19 cellular contexts compared by ENCODE assay signal in genomic region chr2:26809876-26810577, GRCh38. TPM values are rescaled to one million over a fixed set of nuclear protein-coding genes. Genes with fewer than 3 reads are reported as not detected.
DNase-seq lines count a peak whose midpoint lies in the region; ATAC-seq, FAIRE-seq and TF ChIP-seq lines count a peak whose summit lies in the region.
"Had no signal": no experiment of that assay in that cellular context is flagged by ENCODE, and none has a peak within 500 bp of the region (broad histone marks: within the 10 kb centered on the region; RNA-seq: fewer than 3 reads in every experiment).

No MANE protein-coding gene starts in this region.

- TF ChIP-seq CTCF in right lobe of liver (IDR thresholded peaks at IDR 0.05) (no peak), HepG2 (CRISPR knock-in tag; IDR thresholded peaks at IDR 0.05) (no peak), upper lobe of right lung (IDR thresholded peaks at IDR 0.05) (no peak)

- CTCF ChIA-PET in HepG2 (lab: Yijun Ruan, JAX; ENCODE audit: low intra/inter-chr PET ratio, low total read pairs): no interaction called here

- TF ChIP-seq EP300 in HepG2 (IDR thresholded peaks at IDR 0.05; ENCODE audit: low read depth in 2 of 2, low read length in 2 of 2) (no peak), HepG2 (CRISPR knock-in tag; IDR thresholded peaks at IDR 0.05; ENCODE audit: borderline replicate concordance) (no peak)

- H3K27ac ChIP-seq in right lobe of liver (no peak overlapping the region), HepG2 (ENCODE audit: extremely low read length, insufficient read depth, low read length) (no peak overlapping the region), upper lobe of right lung (no peak overlapping the region)
- H3K27ac ChIP-seq: cardiac muscle cell, pancreas, spleen, vagina had no signal

- no peak for DNase-seq in right lobe of liver
- DNase-seq in HepG2 (ENCODE audit: low spot score): no peak
- DNase-seq in OCI-M1 (lab: John Stamatoyannopoulos, UW): peak; percentile 73
- peak; percentile 47 for DNase-seq in globus pallidus (ENCODE audit: low spot score)
- no peak for DNase-seq in upper lobe of right lung
- DNase-seq in retina: no peak
- DNase-seq in DMS153 treated with DMSO at 0.1 percent for 48 hours (lab: John Stamatoyannopoulos, UW; ENCODE audit: unreplicated experiment): no peak
- DNase-seq in NCI-H1105 (lab: John Stamatoyannopoulos, UW): no peak
- DNase-seq: activated T-cell treated with anti-CD3 and anti-CD28 coated beads, Interleukin-2, amount 50 U/mL, for 24 hours; effector memory CD4-positive, alpha-beta T cell; left colon; NCI-H187 treated with DMSO at 0.1 percent for 48 hours; NCI-H524; pancreas; spleen; T-helper 1 cell had no signal

- no peak overlapping the region for H2AFZ ChIP-seq in HepG2 (ENCODE audit: low read length)

- POLR2A ChIA-PET in HepG2 (lab: Yijun Ruan, JAX): no interaction called here

- H3K4me3 ChIP-seq in right lobe of liver (no peak overlapping the region), HepG2 (replicated peaks in 1 of 3; ENCODE audit: insufficient read depth in 1 of 3, low read depth in 2 of 3, low read length in 3 of 3) (no peak overlapping the region), upper lobe of right lung (no peak overlapping the region)
- H3K4me3 ChIP-seq: cardiac muscle cell, pancreas, spleen, vagina had no signal

- peak; percentile 29 to 71 (median 54) for ATAC-seq in right lobe of liver
- no peak for ATAC-seq in HepG2
- peak; percentile 75 for ATAC-seq in upper lobe of right lung
- ATAC-seq: left colon had no signal

- no peaks in the 10 kb centered on the region for H4K20me1 ChIP-seq in HepG2 (ENCODE audit: insufficient read depth, low read length)

- no TSS peak for BruUV-seq in HepG2 (replicated peaks; lab: Mats Ljungman, UMichigan)

- H3K9ac ChIP-seq in HepG2 (ENCODE audit: insufficient read depth, low read depth, low read length): no peak overlapping the region

- H3K27me3 ChIP-seq in right lobe of liver (no peaks in the 10 kb centered on the region), HepG2 (ENCODE audit: control insufficient read depth in 1 of 2, insufficient read depth in 2 of 2, low read length in 2 of 2) (peaks cover 6 to 35% of the 10 kb centered on the region in 2 experiments; a peak in 3 of 5 replicates), upper lobe of right lung (no peaks in the 10 kb centered on the region)
- H3K27me3 ChIP-seq: cardiac muscle cell, pancreas, vagina had no signal

- H3K4me2 ChIP-seq in HepG2 (ENCODE audit: low read depth, low read length): no peak overlapping the region

- TF ChIP-seq POLR2A in right lobe of liver (IDR thresholded peaks at IDR 0.05) (no peak), HepG2 (IDR thresholded peaks at IDR 0.05; ENCODE audit: insufficient read depth in 1 of 2, low read depth in 2 of 2, low read length in 2 of 2) (no peak)

- H3K79me2 ChIP-seq in HepG2 (ENCODE audit: insufficient read depth, low read length): no peaks in the 10 kb centered on the region

- H3K9me3 ChIP-seq in right lobe of liver: no peaks in the 10 kb centered on the region
- H3K9me3 ChIP-seq in HepG2 (ENCODE audit: low read length): no peaks in the 10 kb centered on the region
- no peaks in the 10 kb centered on the region for H3K9me3 ChIP-seq in upper lobe of right lung
- H3K9me3 ChIP-seq: pancreas, spleen, vagina had no signal

- 27% methylated on average over 5 of the region's 6 CpGs for WGBS in right lobe of liver (ENCODE audit: insufficient coverage, low coverage, low lambda C conversion rate, missing lambda C conversion rate)
- 33% methylated on average over 6 of the region's 6 CpGs for WGBS in HepG2 (ENCODE audit: low lambda C conversion rate)

- intact Hi-C loops in right lobe of liver (cut with DNase I): no loop called here
- intact Hi-C loops in HepG2 (cut with micrococcal nuclease; ENCODE audit: unreplicated experiment): no loop called here
- intact Hi-C loops in upper lobe of right lung (cut with DNase I): no loop called here

- in situ Hi-C loops in HepG2 (cut with HindIII; ENCODE audit: extremely low pct_ligation_motif_present, low pct_unique_long_range_greater_than_20kb): no loop called here

- H3K4me1 ChIP-seq in right lobe of liver (no peaks in the 10 kb centered on the region), HepG2 (ENCODE audit: insufficient read depth, low read length) (no peaks in the 10 kb centered on the region), upper lobe of right lung (no peaks in the 10 kb centered on the region)
- H3K4me1 ChIP-seq: pancreas, vagina had no signal

- no peak for FAIRE-seq in HepG2 (lab: Jason Lieb, UNC)
- FAIRE-seq: GM18507, pancreas had no signal

- H3K36me3 ChIP-seq in right lobe of liver (no peaks in the 10 kb centered on the region), HepG2 (replicated peaks in 1 of 2; ENCODE audit: control insufficient read depth in 1 of 2, insufficient read depth in 2 of 2, low read length in 2 of 2) (no peaks in the 10 kb centered on the region), upper lobe of right lung (no peaks in the 10 kb centered on the region)
- H3K36me3 ChIP-seq: cardiac muscle cell, pancreas, spleen, vagina had no signal

- TF ChIP-seq RAD21 in HepG2 (CRISPR knock-in tag; IDR thresholded peaks at IDR 0.05): no peak

RNA-seq across cellular contexts. Expression of gene CENPA, which starts 24.2 kb away (rescaled TPM):
- 1 to 10 TPM in 1 of 6 experiments, under 1 TPM in 4, not detected in 1; 0.18 to 1.3 (median 0.56) TPM for total RNA-seq in right lobe of liver
- total RNA-seq in HepG2 (2016; rRNA removed; fragmentation: Illumina TruSeq; extraction: Trizol): 38.5 and 45.8 TPM in 2 replicates
- total RNA-seq in HepG2 (2016; cell fraction: cytosol; rRNA removed; fragmentation: Illumina TruSeq; extraction: Trizol; ENCODE audit: low read depth): 27.1 and 37.2 TPM in 2 replicates
- 39.2 and 39.7 TPM in 2 replicates for total RNA-seq in HepG2 (2016; cell fraction: insoluble cytoplasmic fraction; rRNA removed; fragmentation: Illumina TruSeq; extraction: Trizol)
- total RNA-seq in HepG2 (2016; cell fraction: membrane; rRNA removed; fragmentation: Illumina TruSeq; extraction: Trizol): 50.6 and 55.2 TPM in 2 replicates
- 16.6 and 16.9 TPM in 2 replicates for total RNA-seq in HepG2 (2016; cell fraction: nucleus; rRNA removed; fragmentation: Illumina TruSeq; extraction: Trizol)
- 19.6 and 28.5 TPM in 2 replicates for polyA plus RNA-seq in HepG2 (2011; rRNA removed)
- 18.7 and 25.1 TPM in 2 replicates for polyA plus RNA-seq in HepG2 (2011; cell fraction: cytosol; rRNA removed)
- polyA plus RNA-seq in HepG2 (2011; cell fraction: nucleus; rRNA removed): 8.8 and 11.8 TPM in 2 replicates
- polyA plus RNA-seq in HepG2 (2012): 10.6 and 18.8 TPM in 2 replicates
- 28.0 and 40.7 TPM in 2 replicates for polyA plus RNA-seq in HepG2 (2016; cell fraction: cytosol; fragmentation: Illumina TruSeq; extraction: Trizol; ENCODE audit: low read depth)
- 52.5 and 56.7 TPM in 2 replicates for polyA plus RNA-seq in HepG2 (2016; cell fraction: insoluble cytoplasmic fraction; fragmentation: Illumina TruSeq; extraction: Trizol; ENCODE audit: low read depth)
- polyA plus RNA-seq in HepG2 (2016; cell fraction: membrane; fragmentation: Illumina TruSeq; extraction: Trizol; ENCODE audit: low read depth): 39.4 and 51.0 TPM in 2 replicates
- polyA plus RNA-seq in HepG2 (2016; cell fraction: nucleus; fragmentation: Illumina TruSeq; extraction: Trizol; ENCODE audit: insufficient read depth, low read depth): 36.5 and 39.2 TPM in 2 replicates
- polyA minus RNA-seq in HepG2 (2011; rRNA and poly(A)+ RNA removed; ENCODE audit: low replicate concordance): 18.6 and 61.4 TPM in 2 replicates
- polyA minus RNA-seq in HepG2 (2011; cell fraction: cytosol; rRNA and poly(A)+ RNA removed): 6.7 and 8.0 TPM in 2 replicates
- 9.1 and 11.3 TPM in 2 replicates for polyA minus RNA-seq in HepG2 (2011; cell fraction: nucleus; rRNA and poly(A)+ RNA removed)
- 0.78 TPM for total RNA-seq in upper lobe of right lung
- total RNA-seq: vagina had no signal

RNA-seq across cellular contexts. Expression of gene DPYSL5, which starts 37.9 kb away (rescaled TPM):
- total RNA-seq in right lobe of liver (not detected), HepG2 (2016; rRNA removed; fragmentation: Illumina TruSeq; extraction: Trizol) (not detected in 2 replicates), upper lobe of right lung (not detected)
- total RNA-seq in HepG2 (2016; cell fraction: cytosol; rRNA removed; fragmentation: Illumina TruSeq; extraction: Trizol; ENCODE audit: low read depth): not detected in 2 replicates
- 0.02 and 0.09 TPM in 2 replicates for total RNA-seq in HepG2 (2016; cell fraction: insoluble cytoplasmic fraction; rRNA removed; fragmentation: Illumina TruSeq; extraction: Trizol)
- total RNA-seq in HepG2 (2016; cell fraction: membrane; rRNA removed; fragmentation: Illumina TruSeq; extraction: Trizol): 0.24 TPM in 1 of 2 replicates, not detected in the other
- total RNA-seq in HepG2 (2016; cell fraction: nucleus; rRNA removed; fragmentation: Illumina TruSeq; extraction: Trizol): not detected in 2 replicates
- 0.03 and 0.15 TPM in 2 replicates for polyA plus RNA-seq in HepG2 (2011; rRNA removed)
- 0.03 and 0.05 TPM in 2 replicates for polyA plus RNA-seq in HepG2 (2011; cell fraction: cytosol; rRNA removed)
- polyA plus RNA-seq in HepG2 (2011; cell fraction: nucleus; rRNA removed): not detected in 2 replicates
- polyA plus RNA-seq in HepG2 (2012): not detected in 2 replicates
- not detected in 2 replicates for polyA plus RNA-seq in HepG2 (2016; cell fraction: cytosol; fragmentation: Illumina TruSeq; extraction: Trizol; ENCODE audit: low read depth)
- polyA plus RNA-seq in HepG2 (2016; cell fraction: insoluble cytoplasmic fraction; fragmentation: Illumina TruSeq; extraction: Trizol; ENCODE audit: low read depth): 0.12 and 0.19 TPM in 2 replicates
- not detected in 2 replicates for polyA plus RNA-seq in HepG2 (2016; cell fraction: membrane; fragmentation: Illumina TruSeq; extraction: Trizol; ENCODE audit: low read depth)
- polyA plus RNA-seq in HepG2 (2016; cell fraction: nucleus; fragmentation: Illumina TruSeq; extraction: Trizol; ENCODE audit: insufficient read depth, low read depth): not detected in 2 replicates
- polyA minus RNA-seq in HepG2 (2011; rRNA and poly(A)+ RNA removed; ENCODE audit: low replicate concordance): 0.54 TPM in 1 of 2 replicates, not detected in the other
- polyA minus RNA-seq in HepG2 (2011; cell fraction: cytosol; rRNA and poly(A)+ RNA removed): not detected in 2 replicates
- not detected in 2 replicates for polyA minus RNA-seq in HepG2 (2011; cell fraction: nucleus; rRNA and poly(A)+ RNA removed)

RNA-seq across cellular contexts. Expression of gene SLC35F6, which starts 45.9 kb away (rescaled TPM):
- total RNA-seq in right lobe of liver (10 to 100 TPM; 14.2 to 73.9 (median 27.2) TPM), HepG2 (2016; rRNA removed; fragmentation: Illumina TruSeq; extraction: Trizol) (11.8 and 21.2 TPM in 2 replicates), upper lobe of right lung (42.2 TPM)
- total RNA-seq in HepG2 (2016; cell fraction: cytosol; rRNA removed; fragmentation: Illumina TruSeq; extraction: Trizol; ENCODE audit: low read depth): 3.5 and 3.7 TPM in 2 replicates
- total RNA-seq in HepG2 (2016; cell fraction: insoluble cytoplasmic fraction; rRNA removed; fragmentation: Illumina TruSeq; extraction: Trizol): 9.9 and 20.3 TPM in 2 replicates
- 14.2 and 15.5 TPM in 2 replicates for total RNA-seq in HepG2 (2016; cell fraction: membrane; rRNA removed; fragmentation: Illumina TruSeq; extraction: Trizol)
- total RNA-seq in HepG2 (2016; cell fraction: nucleus; rRNA removed; fragmentation: Illumina TruSeq; extraction: Trizol): 19.3 and 24.0 TPM in 2 replicates
- 15.2 and 19.2 TPM in 2 replicates for polyA plus RNA-seq in HepG2 (2011; rRNA removed)
- 16.7 and 16.8 TPM in 2 replicates for polyA plus RNA-seq in HepG2 (2011; cell fraction: cytosol; rRNA removed)
- 12.0 and 12.7 TPM in 2 replicates for polyA plus RNA-seq in HepG2 (2011; cell fraction: nucleus; rRNA removed)
- polyA plus RNA-seq in HepG2 (2012): 7.1 and 9.5 TPM in 2 replicates
- 2.7 and 3.6 TPM in 2 replicates for polyA plus RNA-seq in HepG2 (2016; cell fraction: cytosol; fragmentation: Illumina TruSeq; extraction: Trizol; ENCODE audit: low read depth)
- 7.6 and 11.6 TPM in 2 replicates for polyA plus RNA-seq in HepG2 (2016; cell fraction: insoluble cytoplasmic fraction; fragmentation: Illumina TruSeq; extraction: Trizol; ENCODE audit: low read depth)
- 8.6 and 8.7 TPM in 2 replicates for polyA plus RNA-seq in HepG2 (2016; cell fraction: membrane; fragmentation: Illumina TruSeq; extraction: Trizol; ENCODE audit: low read depth)
- polyA plus RNA-seq in HepG2 (2016; cell fraction: nucleus; fragmentation: Illumina TruSeq; extraction: Trizol; ENCODE audit: insufficient read depth, low read depth): 26.2 and 26.3 TPM in 2 replicates
- 75.6 and 115 TPM in 2 replicates for polyA minus RNA-seq in HepG2 (2011; rRNA and poly(A)+ RNA removed; ENCODE audit: low replicate concordance)
- polyA minus RNA-seq in HepG2 (2011; cell fraction: cytosol; rRNA and poly(A)+ RNA removed): 19.2 and 22.7 TPM in 2 replicates
- 13.9 and 16.2 TPM in 2 replicates for polyA minus RNA-seq in HepG2 (2011; cell fraction: nucleus; rRNA and poly(A)+ RNA removed)

Comparison
In these comparisons a context has a peak if more than half of its experiments do, and no peak if none do; other contexts are left out.
1. DNase-seq: peak in OCI-M1 (single experiment) and globus pallidus (single experiment); none in right lobe of liver (0 of 3), HepG2 (single experiment), upper lobe of right lung (single experiment), retina (single experiment), DMS153 treated with DMSO at 0.1 percent for 48 hours (single experiment) and NCI-H1105 (single experiment).